1 cellular context compared by ENCODE assay signal in genomic region chr16:73023752-73024570, GRCh38.
TF ChIP-seq lines count a peak whose summit lies in the region.

No MANE protein-coding gene starts in this region.

TF ChIP-seq in HepG2, 621 proteins besides CTCF, POLR2A, EP300 and RAD21 (continued from another document and continues in another):
- TF ChIP-seq ARID3A (IDR thresholded peaks at IDR 0.05; ENCODE audit: low read depth, low read length) (0 out of 2 replicates have a peak, but pooled peaks have one; percentile 35), ZNF513 (CRISPR knock-in tag; conservative IDR thresholded peaks at IDR 0.05) (no peak), MTA3 (CRISPR knock-in tag; IDR thresholded peaks at IDR 0.05) (no peak), ZNF430 (CRISPR knock-in tag; IDR thresholded peaks at IDR 0.05) (peak; percentile 63; the same call in 1 of the 2 replicates), IKZF1 (IDR thresholded peaks at IDR 0.05) (no peak), ZNF350 (CRISPR knock-in tag; IDR thresholded peaks at IDR 0.05; ENCODE audit: borderline replicate concordance, low read depth) (peak; percentile 8; the same call in 1 of the 2 replicates), ZNF788 (CRISPR knock-in tag; IDR thresholded peaks at IDR 0.05; ENCODE audit: borderline replicate concordance) (peak; percentile 56; the same call in 1 of the 2 replicates), ELF1 (CRISPR knock-in tag; IDR thresholded peaks at IDR 0.05) (no peak), ZNF724P (CRISPR knock-in tag; IDR thresholded peaks at IDR 0.05; ENCODE audit: borderline replicate concordance) (0 out of 2 replicates have a peak, but pooled peaks have one; percentile 72), EHMT2 (IDR thresholded peaks at IDR 0.05; ENCODE audit: borderline replicate concordance, low read depth, low read length) (no peak), TFE3 (CRISPR knock-in tag; IDR thresholded peaks at IDR 0.05) (peak; percentile 48; the same call in 1 of the 2 replicates), CEBPZ (IDR thresholded peaks at IDR 0.05; ENCODE audit: low read length) (no peak), POGK (CRISPR knock-in tag; conservative IDR thresholded peaks at IDR 0.05) (peak; percentile 69; the same call in 1 of the 2 replicates), RXRA (CRISPR knock-in tag; IDR thresholded peaks at IDR 0.05) (no peak), YEATS2 (CRISPR knock-in tag; IDR thresholded peaks at IDR 0.05; ENCODE audit: borderline replicate concordance) (no peak), TBX3 (IDR thresholded peaks at IDR 0.05; ENCODE audit: borderline replicate concordance) (no peak), PHF8 (CRISPR knock-in tag; IDR thresholded peaks at IDR 0.05) (no peak), ATF6 (CRISPR knock-in tag; conservative IDR thresholded peaks at IDR 0.05) (no peak), ZNF547 (CRISPR knock-in tag; IDR thresholded peaks at IDR 0.05) (no peak), NCOA2 (CRISPR knock-in tag; IDR thresholded peaks at IDR 0.05) (peak; percentile 72), MEIS1 (CRISPR knock-in tag; IDR thresholded peaks at IDR 0.05; ENCODE audit: borderline replicate concordance) (no peak), ZNF275 (CRISPR knock-in tag; IDR thresholded peaks at IDR 0.05; ENCODE audit: borderline replicate concordance) (no peak), SRSF9 (IDR thresholded peaks at IDR 0.05; ENCODE audit: borderline replicate concordance, insufficient read depth, low read depth, low read length, poor library complexity, severe bottlenecking) (no peak), ZNF670 (CRISPR knock-in tag; IDR thresholded peaks at IDR 0.05; ENCODE audit: borderline replicate concordance) (no peak), MED13 (CRISPR knock-in tag; IDR thresholded peaks at IDR 0.05) (no peak), CHCHD3 (CRISPR knock-in tag; IDR thresholded peaks at IDR 0.05) (0 out of 2 replicates have a peak, but pooled peaks have one; percentile 10), NR2F2 (IDR thresholded peaks at IDR 0.05; ENCODE audit: borderline replicate concordance, low read depth) (0 out of 2 replicates have a peak, but pooled peaks have one; percentile 20), ZNF781 (CRISPR knock-in tag; IDR thresholded peaks at IDR 0.05; ENCODE audit: borderline replicate concordance, not compliant biosample characterization) (peak; percentile 68), BRD4 (CRISPR knock-in tag; IDR thresholded peaks at IDR 0.05) (no peak), MIXL1 (CRISPR knock-in tag; IDR thresholded peaks at IDR 0.05) (peak; percentile 25; the same call in 1 of the 2 replicates), ZNF839 (CRISPR knock-in tag; IDR thresholded peaks at IDR 0.05; ENCODE audit: borderline replicate concordance) (no peak), SMYD3 (CRISPR knock-in tag; IDR thresholded peaks at IDR 0.05) (no peak), CREB3 (CRISPR knock-in tag; IDR thresholded peaks at IDR 0.05) (no peak)
- TF ChIP-seq, protein P1, sequence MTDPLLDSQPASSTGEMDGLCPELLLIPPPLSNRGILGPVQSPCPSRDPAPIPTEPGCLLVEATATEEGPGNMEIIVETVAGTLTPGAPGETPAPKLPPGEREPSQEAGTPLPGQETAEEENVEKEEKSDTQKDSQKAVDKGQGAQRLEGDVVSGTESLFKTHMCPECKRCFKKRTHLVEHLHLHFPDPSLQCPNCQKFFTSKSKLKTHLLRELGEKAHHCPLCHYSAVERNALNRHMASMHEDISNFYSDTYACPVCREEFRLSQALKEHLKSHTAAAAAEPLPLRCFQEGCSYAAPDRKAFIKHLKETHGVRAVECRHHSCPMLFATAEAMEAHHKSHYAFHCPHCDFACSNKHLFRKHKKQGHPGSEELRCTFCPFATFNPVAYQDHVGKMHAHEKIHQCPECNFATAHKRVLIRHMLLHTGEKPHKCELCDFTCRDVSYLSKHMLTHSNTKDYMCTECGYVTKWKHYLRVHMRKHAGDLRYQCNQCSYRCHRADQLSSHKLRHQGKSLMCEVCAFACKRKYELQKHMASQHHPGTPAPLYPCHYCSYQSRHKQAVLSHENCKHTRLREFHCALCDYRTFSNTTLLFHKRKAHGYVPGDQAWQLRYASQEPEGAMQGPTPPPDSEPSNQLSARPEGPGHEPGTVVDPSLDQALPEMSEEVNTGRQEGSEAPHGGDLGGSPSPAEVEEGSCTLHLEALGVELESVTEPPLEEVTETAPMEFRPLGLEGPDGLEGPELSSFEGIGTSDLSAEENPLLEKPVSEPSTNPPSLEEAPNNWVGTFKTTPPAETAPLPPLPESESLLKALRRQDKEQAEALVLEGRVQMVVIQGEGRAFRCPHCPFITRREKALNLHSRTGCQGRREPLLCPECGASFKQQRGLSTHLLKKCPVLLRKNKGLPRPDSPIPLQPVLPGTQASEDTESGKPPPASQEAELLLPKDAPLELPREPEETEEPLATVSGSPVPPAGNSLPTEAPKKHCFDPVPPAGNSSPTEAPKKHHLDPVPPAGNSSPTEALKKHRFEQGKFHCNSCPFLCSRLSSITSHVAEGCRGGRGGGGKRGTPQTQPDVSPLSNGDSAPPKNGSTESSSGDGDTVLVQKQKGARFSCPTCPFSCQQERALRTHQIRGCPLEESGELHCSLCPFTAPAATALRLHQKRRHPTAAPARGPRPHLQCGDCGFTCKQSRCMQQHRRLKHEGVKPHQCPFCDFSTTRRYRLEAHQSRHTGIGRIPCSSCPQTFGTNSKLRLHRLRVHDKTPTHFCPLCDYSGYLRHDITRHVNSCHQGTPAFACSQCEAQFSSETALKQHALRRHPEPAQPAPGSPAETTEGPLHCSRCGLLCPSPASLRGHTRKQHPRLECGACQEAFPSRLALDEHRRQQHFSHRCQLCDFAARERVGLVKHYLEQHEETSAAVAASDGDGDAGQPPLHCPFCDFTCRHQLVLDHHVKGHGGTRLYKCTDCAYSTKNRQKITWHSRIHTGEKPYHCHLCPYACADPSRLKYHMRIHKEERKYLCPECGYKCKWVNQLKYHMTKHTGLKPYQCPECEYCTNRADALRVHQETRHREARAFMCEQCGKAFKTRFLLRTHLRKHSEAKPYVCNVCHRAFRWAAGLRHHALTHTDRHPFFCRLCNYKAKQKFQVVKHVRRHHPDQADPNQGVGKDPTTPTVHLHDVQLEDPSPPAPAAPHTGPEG (CRISPR knock-in tag; IDR thresholded peaks at IDR 0.05), result no peak; the same call in 1 of the 2 replicates
- TF ChIP-seq, protein P2, sequence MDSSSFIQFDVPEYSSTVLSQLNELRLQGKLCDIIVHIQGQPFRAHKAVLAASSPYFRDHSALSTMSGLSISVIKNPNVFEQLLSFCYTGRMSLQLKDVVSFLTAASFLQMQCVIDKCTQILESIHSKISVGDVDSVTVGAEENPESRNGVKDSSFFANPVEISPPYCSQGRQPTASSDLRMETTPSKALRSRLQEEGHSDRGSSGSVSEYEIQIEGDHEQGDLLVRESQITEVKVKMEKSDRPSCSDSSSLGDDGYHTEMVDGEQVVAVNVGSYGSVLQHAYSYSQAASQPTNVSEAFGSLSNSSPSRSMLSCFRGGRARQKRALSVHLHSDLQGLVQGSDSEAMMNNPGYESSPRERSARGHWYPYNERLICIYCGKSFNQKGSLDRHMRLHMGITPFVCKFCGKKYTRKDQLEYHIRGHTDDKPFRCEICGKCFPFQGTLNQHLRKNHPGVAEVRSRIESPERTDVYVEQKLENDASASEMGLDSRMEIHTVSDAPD (CRISPR knock-in tag; IDR thresholded peaks at IDR 0.05), result no peak
